10 cellular contexts compared by ENCODE assay signal in genomic region chr12:80598004-80598606, GRCh38.
DNase-seq lines count a peak whose midpoint lies in the region; ATAC-seq, FAIRE-seq and TF ChIP-seq lines count a peak whose summit lies in the region.
"Had no signal": no experiment of that assay in that cellular context is flagged by ENCODE, and none has a peak within 500 bp of the region (broad histone marks: within the 10 kb centered on the region; RNA-seq: fewer than 3 reads in every experiment).

No MANE protein-coding gene starts in this region.

- no peaks in the 10 kb centered on the region for H3K27me3 ChIP-seq in A673 (replicated peaks; ENCODE audit: insufficient read depth, low read depth, low read length, poor library complexity)

- no TSS peak for BruUV-seq in A673 (replicated peaks; lab: Mats Ljungman, UMichigan)

- no peaks in the 10 kb centered on the region for H3K9me3 Mint-ChIP-seq in glutamatergic neuron (ENCODE audit: unreplicated experiment)

- H3K9me3 ChIP-seq in A673 (ENCODE audit: low read depth, low read length, poor library complexity, severe bottlenecking) = no peaks in the 10 kb centered on the region

- POLR2A ChIA-PET in A673 (lab: Charles Lee; ENCODE audit: low non-redundant PET) = no interaction called here

- no peaks in the 10 kb centered on the region for H3K36me3 Mint-ChIP-seq in glutamatergic neuron (ENCODE audit: unreplicated experiment)

- no peak for TF ChIP-seq POLR2A in H54 (IDR thresholded peaks at IDR 0.05; ENCODE audit: low read depth, low read length)

- H3K4me1 Mint-ChIP-seq in glutamatergic neuron (ENCODE audit: low read depth, unreplicated experiment) = no peaks in the 10 kb centered on the region

- H3K4me3 Mint-ChIP-seq in glutamatergic neuron (ENCODE audit: unreplicated experiment) = no peak overlapping the region

- H3K27ac Mint-ChIP-seq in glutamatergic neuron (ENCODE audit: unreplicated experiment) = no peak overlapping the region

- CTCF ChIA-PET in A673 (lab: Charles Lee) = interaction anchor here (1.5 to 1.6 kb wide), 2 partner anchors 17 to 124 kb away, joined by 6 read pairs; no protein-coding TSS in a partner anchor

- no peaks in the 10 kb centered on the region for H3K27me3 Mint-ChIP-seq in glutamatergic neuron (ENCODE audit: unreplicated experiment)

- ATAC-seq in GM21529 (IDR thresholded peaks at IDR 0.05; ENCODE audit: unreplicated experiment) = no peak
- ATAC-seq in HG03280 (IDR thresholded peaks at IDR 0.05; ENCODE audit: unreplicated experiment) = no peak

- peak; percentile 72 for TF ChIP-seq CTCF in A673 (conservative IDR thresholded peaks at IDR 0.05; ENCODE audit: low read depth, low read length)
- TF ChIP-seq CTCF in glutamatergic neuron (IDR thresholded peaks at IDR 0.05; ENCODE audit: partially characterized antibody, unreplicated experiment) = peak; percentile 64

- H3K4me3 ChIP-seq in A673 (ENCODE audit: low read depth, low read length, poor library complexity, severe bottlenecking) = no peak overlapping the region

- peak; percentile 97 for FAIRE-seq in H54 (lab: Jason Lieb, UNC)

- intact Hi-C loops in A673 (cut with micrococcal nuclease; ENCODE audit: unreplicated experiment) = loop anchor here (2.0 to 5.0 kb wide), 2 partner anchors 125 to 186 kb away; no protein-coding TSS in a partner anchor

- in situ Hi-C loops in SK-MEL-5 (cut with HindIII; ENCODE audit: low pct_unique_long_range_greater_than_20kb, low sequenced_read_pairs) = no loop called here

- no peaks in the 10 kb centered on the region for H3K36me3 ChIP-seq in A673 (ENCODE audit: insufficient read depth, low read length, poor library complexity, severe bottlenecking)

- H3K27ac ChIP-seq in A673 (ENCODE audit: low read depth, low read length, poor library complexity, severe bottlenecking) = peak overlapping the region; percentile 69

- peaks cover 81% of the 10 kb centered on the region for H3K4me1 ChIP-seq in A673 (ENCODE audit: insufficient read depth, low read length, poor library complexity, severe bottlenecking)

- peak; percentile 78 for DNase-seq in A673 (ENCODE audit: low spot score)
- DNase-seq in H54 (ENCODE audit: insufficient read length, low spot score) = no peak
- DNase-seq in SK-MEL-5 (ENCODE audit: low read depth, low spot score) = peak; percentile 44
- no peak for DNase-seq in glutamatergic neuron
- DNase-seq in MV-4-11 (lab: John Stamatoyannopoulos, UW) = no peak
- no peak for DNase-seq in GM03348 (ENCODE audit: low spot score)
- DNase-seq: activated CD4-positive, alpha-beta T cell treated with anti-CD3 and anti-CD28 coated beads for 48 hours; DMS153 had no signal

Comparison
In these comparisons a context has a peak if more than half of its experiments do, and no peak if none do; other contexts are left out.
1. DNase-seq: peak in A673 (single experiment) and SK-MEL-5 (single experiment); none in H54 (single experiment), glutamatergic neuron (single experiment), MV-4-11 (single experiment) and GM03348 (single experiment).